26 cellular contexts compared by ENCODE assay signal in genomic region chr3:197460002-197460401, GRCh38.
"Had no signal": no experiment of that assay in that cellular context is flagged by ENCODE, and none has a peak within 500 bp of the region (broad histone marks: within the 10 kb centered on the region; RNA-seq: fewer than 3 reads in every experiment).

No MANE protein-coding gene starts in this region.

- ATAC-seq: activated T-cell treated with anti-CD3 and anti-CD28 coated beads, Interleukin-2, amount 50 U/mL, for 72 hours; effector memory CD8-positive, alpha-beta T cell; gastroesophageal sphincter; naive thymus-derived CD8-positive, alpha-beta T cell; pancreas; psoas muscle; stimulated activated naive CD8-positive, alpha-beta T cell treated with anti-CD3 and anti-CD28 coated beads, Interleukin-15, amount 100 ng/mL, for 72 hours; T-cell had no signal

- H3K27me3 ChIP-seq: adrenal gland, ascending aorta, colonic mucosa, dorsolateral prefrontal cortex, gastroesophageal sphincter, pancreas, right atrium auricular region, tibial nerve, uterus had no signal

- H3K4me3 ChIP-seq: adrenal gland, ascending aorta, colonic mucosa, dorsolateral prefrontal cortex, esophagus muscularis mucosa, gastroesophageal sphincter, left ventricle myocardium inferior, pancreas, psoas muscle, right atrium auricular region, tibial nerve, uterus had no signal

- DNase-seq: activated CD4-positive, alpha-beta T cell treated with anti-CD3 and anti-CD28 coated beads, Interleukin-2, amount 10 ng/mL, durations not matched to agents 7 days and 5 days; activated CD4-positive, CD25-positive, alpha-beta regulatory T cell treated with anti-CD3 and anti-CD28 coated beads, Interleukin-2, amount 50 U/mL, for 72 hours; activated naive CD4-positive, alpha-beta T cell treated with anti-CD3 and anti-CD28 coated beads, Interleukin-2, amount 50 U/mL, for 16 hours; activated T-cell treated with anti-CD3 and anti-CD28 coated beads, Interleukin-2, amount 50 U/mL, for 72 hours; adrenal gland; central memory CD4-positive, alpha-beta T cell; colonic mucosa; dorsolateral prefrontal cortex; head of caudate nucleus; hypothalamus; left ventricle myocardium inferior; pancreas; psoas muscle; uterus had no signal

- H3K4me1 ChIP-seq: pancreas, uterus had no signal

- H3K36me3 ChIP-seq: adrenal gland, ascending aorta, colonic mucosa, esophagus muscularis mucosa, gastroesophageal sphincter, left ventricle myocardium inferior, pancreas, right atrium auricular region, tibial nerve, uterus had no signal

- H3K9me3 ChIP-seq: adrenal gland, ascending aorta, colonic mucosa, esophagus muscularis mucosa, gastroesophageal sphincter, left ventricle myocardium inferior, pancreas, psoas muscle, right atrium auricular region, tibial nerve, uterus had no signal

- H3K36me3 Mint-ChIP-seq: mesothelial cell of epicardium; naive thymus-derived CD8-positive, alpha-beta T cell; T-cell had no signal

- H3K4me3 Mint-ChIP-seq: activated CD4-positive, alpha-beta T cell treated with anti-CD3 and anti-CD28 coated beads, Interleukin-2, amount 10 ng/mL, durations not matched to agents 7 days and 5 days; activated T-cell treated with anti-CD3 and anti-CD28 coated beads, Interleukin-2, amount 50 U/mL, for 72 hours; mesothelial cell of epicardium; naive thymus-derived CD8-positive, alpha-beta T cell; stimulated activated naive CD8-positive, alpha-beta T cell treated with anti-CD3 and anti-CD28 coated beads, Interleukin-15, amount 100 ng/mL, for 72 hours; T-cell; T-helper 2 cell treated with Interferon-gamma antibody and Interleukin-4, amounts not matched to agents 5 μg/mL and 100 μg/mL, for 36 hours had no signal

- H3K27ac Mint-ChIP-seq: activated CD4-positive, alpha-beta T cell treated with anti-CD3 and anti-CD28 coated beads, Interleukin-2, amount 10 ng/mL, durations not matched to agents 7 days and 5 days; activated T-cell treated with anti-CD3 and anti-CD28 coated beads, Interleukin-2, amount 50 U/mL, for 72 hours; mesothelial cell of epicardium; T-helper 2 cell treated with Interferon-gamma antibody and Interleukin-4, amounts not matched to agents 5 μg/mL and 100 μg/mL, for 36 hours had no signal

- H3K9me3 Mint-ChIP-seq: activated T-cell treated with anti-CD3 and anti-CD28 coated beads, Interleukin-2, amount 50 U/mL, for 72 hours; effector memory CD8-positive, alpha-beta T cell; mesothelial cell of epicardium; stimulated activated naive CD8-positive, alpha-beta T cell treated with anti-CD3 and anti-CD28 coated beads, Interleukin-15, amount 100 ng/mL, for 72 hours; T-cell; T-helper 2 cell treated with Interferon-gamma antibody and Interleukin-4, amounts not matched to agents 5 μg/mL and 100 μg/mL, for 36 hours had no signal

- H3K27ac ChIP-seq: adrenal gland, ascending aorta, colonic mucosa, dorsolateral prefrontal cortex, esophagus muscularis mucosa, gastroesophageal sphincter, left ventricle myocardium inferior, pancreas, psoas muscle, right atrium auricular region, tibial nerve, uterus, VCaP had no signal

- FAIRE-seq: pancreas had no signal
